ENCODE assay signal across 18 cellular contexts in genomic region chr6:118812972-118813371, GRCh38.
DNase-seq lines count a peak whose midpoint lies in the region; ATAC-seq and TF ChIP-seq lines count a peak whose summit lies in the region.
"Had no signal": no experiment of that assay in that cellular context is flagged by ENCODE, and none has a peak within 500 bp of the region (broad histone marks: within the 10 kb centered on the region; RNA-seq: fewer than 3 reads in every experiment).

No MANE protein-coding gene starts in this region.

- H3K27ac Mint-ChIP-seq in T-helper 17 cell, result peak overlapping the region; percentile 24
- H3K27ac Mint-ChIP-seq: activated T-helper 1 cell treated with anti-CD3 and anti-CD28 coated beads, Interleukin-12 subunit alpha, Interleukin-12 subunit beta, Interleukin-2, Interleukin-4 antibody, amounts not matched to agents 30 ng/mL and 10 ng/mL and 1 ng/mL, durations not matched to agents 14 hours and 24 hours and 36 hours had no signal

- peaks cover 33% of the 10 kb centered on the region for H3K4me1 Mint-ChIP-seq in T-helper 17 cell

- TF ChIP-seq CTCF in fibroblast of the aortic adventitia (IDR thresholded peaks at IDR 0.05; ENCODE audit: insufficient read depth, low read length), result no peak
- no peak for TF ChIP-seq CTCF in stomach (IDR thresholded peaks at IDR 0.05)

- H3K27me3 ChIP-seq in GM23248 (replicated peaks; ENCODE audit: insufficient read depth) (no peaks in the 10 kb centered on the region), stomach (no peaks in the 10 kb centered on the region), neuronal stem cell (ENCODE audit: control insufficient read depth in 3 of 3, insufficient read depth in 3 of 3, low read depth in 1 of 3, low read length in 3 of 3) (no peaks in the 10 kb centered on the region)
- H3K27me3 ChIP-seq: gastroesophageal sphincter, sigmoid colon had no signal

- no peaks in the 10 kb centered on the region for H3K27me3 Mint-ChIP-seq in T-helper 17 cell

- H4K20me1 ChIP-seq in GM23248 (ENCODE audit: insufficient read depth), result no peaks in the 10 kb centered on the region

- TF ChIP-seq EP300 in stomach (IDR thresholded peaks at IDR 0.05), result no peak

- peaks cover 17% of the 10 kb centered on the region for H3F3A ChIP-seq in GM23248 (ENCODE audit: insufficient read depth)

- in situ Hi-C loops in GM23248 (cut with MboI), result no loop called here

- H3K9me3 ChIP-seq in GM23248 (ENCODE audit: low read depth) (no peaks in the 10 kb centered on the region), T-helper 17 cell (ENCODE audit: control insufficient read depth, low read length, poor library complexity, severe bottlenecking) (no peaks in the 10 kb centered on the region), stomach (no peaks in the 10 kb centered on the region), neuronal stem cell (replicated peaks in 1 of 2; ENCODE audit: control insufficient read depth in 2 of 2, insufficient read depth in 1 of 2, low read depth in 1 of 2, low read length in 2 of 2) (peaks cover 0 to 15% of the 10 kb centered on the region in 2 donors)
- H3K9me3 ChIP-seq: gastroesophageal sphincter, left ventricle myocardium inferior, sigmoid colon, SK-N-SH had no signal

- H3K79me2 ChIP-seq in GM23248 (ENCODE audit: insufficient read depth), result no peaks in the 10 kb centered on the region

- peak; percentile 5 for DNase-seq in A172 (ENCODE audit: low spot score)
- peak; percentile 69 for DNase-seq in GM23248
- no peak for DNase-seq in T-helper 17 cell
- peak; percentile 29 for DNase-seq in fibroblast of the aortic adventitia (ENCODE audit: low read depth)
- no peak for DNase-seq in stomach
- DNase-seq in left colon, result no peak
- no peak for DNase-seq in neuronal stem cell (ENCODE audit: low spot score)
- DNase-seq in NAMALWA (ENCODE audit: low spot score), result no peak
- DNase-seq: activated CD4-positive, alpha-beta T cell treated with anti-CD3 and anti-CD28 coated beads, Interleukin-2, amount 50 U/mL, for 4 hours; amygdala; left ventricle myocardium inferior; NCI-H1105 treated with DMSO at 0.1 percent for 48 hours; NCI-H748 treated with DMSO at 0.1 percent for 48 hours; sigmoid colon; SK-N-SH had no signal

- H3K4me3 ChIP-seq in GM23248 (no peak overlapping the region), fibroblast of the aortic adventitia (ENCODE audit: low read depth, low read length) (no peak overlapping the region), stomach (no peak overlapping the region), neuronal stem cell (ENCODE audit: low read length in 2 of 2) (no peak overlapping the region)
- H3K4me3 ChIP-seq: gastroesophageal sphincter, left ventricle myocardium inferior, sigmoid colon had no signal

- H3K9ac ChIP-seq in GM23248 (no peak overlapping the region; the same call in 1 of the 2 replicates), neuronal stem cell (ENCODE audit: low read depth, low read length, poor library complexity) (no peak overlapping the region)
- H3K9ac ChIP-seq: SK-N-SH had no signal

- no peak for TF ChIP-seq POLR2A in stomach (IDR thresholded peaks at IDR 0.05)

- H3K4me1 ChIP-seq in GM23248 (ENCODE audit: insufficient read depth), result peaks cover 18% of the 10 kb centered on the region
- H3K4me1 ChIP-seq in stomach, result peaks cover 0 to 3% (median 0%) of the 10 kb centered on the region in 4 donors
- no peaks in the 10 kb centered on the region for H3K4me1 ChIP-seq in neuronal stem cell (ENCODE audit: control insufficient read depth in 2 of 2, insufficient read depth in 1 of 2, low read depth in 1 of 2, low read length in 2 of 2)
- H3K4me1 ChIP-seq: gastroesophageal sphincter, left ventricle myocardium inferior, sigmoid colon had no signal

- H3K4me2 ChIP-seq in GM23248 (ENCODE audit: unreplicated experiment) (no peak overlapping the region), neuronal stem cell (ENCODE audit: insufficient read depth, low read length, poor library complexity, severe bottlenecking) (no peak overlapping the region)
- H3K4me2 ChIP-seq: SK-N-SH had no signal

- intact Hi-C loops in stomach (cut with DNase I; ENCODE audit: low total_unique reads) (no loop called here), left colon (cut with DNase I, micrococcal nuclease) (no loop called here)

- no peaks in the 10 kb centered on the region for H3K9me2 ChIP-seq in GM23248 (ENCODE audit: insufficient read depth)
- H3K9me2 ChIP-seq: SK-N-SH had no signal

- H2BK120ac ChIP-seq in neuronal stem cell (ENCODE audit: low read depth, low read length), result no peak overlapping the region

- H3K79me1 ChIP-seq in neuronal stem cell (ENCODE audit: low read depth, low read length), result no peaks in the 10 kb centered on the region

- peaks cover 3% of the 10 kb centered on the region for H3K36me3 Mint-ChIP-seq in T-helper 17 cell (ENCODE audit: low read depth)

- H2BK12ac ChIP-seq in neuronal stem cell (ENCODE audit: low read length), result no peak overlapping the region

- ATAC-seq in T-helper 17 cell (no peak), left colon (no peak)
- ATAC-seq: gastroesophageal sphincter, Panc1 had no signal

- H3K23ac ChIP-seq in neuronal stem cell (ENCODE audit: low read depth, low read length, poor library complexity), result no peak overlapping the region

- no peak overlapping the region for H3K4ac ChIP-seq in neuronal stem cell (ENCODE audit: low read length)

- no peak overlapping the region for H2BK5ac ChIP-seq in neuronal stem cell (ENCODE audit: low read length)

- H2AFZ ChIP-seq in GM23248, result no peak overlapping the region
- H2AFZ ChIP-seq in neuronal stem cell (ENCODE audit: low read length), result no peak overlapping the region

- no peak overlapping the region for H2AK5ac ChIP-seq in neuronal stem cell (ENCODE audit: low read depth, low read length)

- no peak overlapping the region for H2BK15ac ChIP-seq in neuronal stem cell (ENCODE audit: low read length)

- no peak overlapping the region for H3K14ac ChIP-seq in neuronal stem cell (ENCODE audit: low read length)

- no peak overlapping the region for H4K8ac ChIP-seq in neuronal stem cell (ENCODE audit: low read depth, low read length)

- WGBS in GM23248 (ENCODE audit: low coverage in 1 of 2, low lambda C conversion rate in 2 of 2, missing lambda C conversion rate in 2 of 2), 2 experiments, result 89 to 96% methylated on average over 1 of the region's 1 CpG
- 86 to 96% (median 90%) methylated on average over 1 of the region's 1 CpG for WGBS in stomach, 5 donors
- no CpG with 5 or more reads among the region's 1 CpG for WGBS in neuronal stem cell (ENCODE audit: extremely low coverage in 2 of 2, insufficient read length in 2 of 2, insufficient replicate concordance in 1 of 2), 2 donors

- H4K91ac ChIP-seq in neuronal stem cell (ENCODE audit: low read depth, low read length, poor library complexity), result no peak overlapping the region

- H3K27ac ChIP-seq in GM23248, result peak overlapping the region; percentile 61
- no peak overlapping the region for H3K27ac ChIP-seq in stomach
- H3K27ac ChIP-seq in neuronal stem cell (replicated peaks; ENCODE audit: low read length), result no peak overlapping the region
- H3K27ac ChIP-seq: gastroesophageal sphincter, left ventricle myocardium inferior, sigmoid colon had no signal

- H3K36me3 ChIP-seq in GM23248 (ENCODE audit: low read depth), result no peaks in the 10 kb centered on the region
- peaks cover 0 to 34% (median 20%) of the 10 kb centered on the region in 4 donors for H3K36me3 ChIP-seq in stomach
- peaks cover 0 to 37% of the 10 kb centered on the region in 2 donors for H3K36me3 ChIP-seq in neuronal stem cell (replicated peaks in 1 of 2; ENCODE audit: control insufficient read depth in 2 of 2, insufficient read depth in 2 of 2, low read length in 2 of 2)

- H3K18ac ChIP-seq in neuronal stem cell (ENCODE audit: low read length), result no peak overlapping the region

- no peak overlapping the region for H3K4me3 Mint-ChIP-seq in T-helper 17 cell
- H3K4me3 Mint-ChIP-seq: activated T-helper 1 cell treated with anti-CD3 and anti-CD28 coated beads, Interleukin-12 subunit alpha, Interleukin-12 subunit beta, Interleukin-2, Interleukin-4 antibody, amounts not matched to agents 30 ng/mL and 10 ng/mL and 1 ng/mL, durations not matched to agents 14 hours and 24 hours and 36 hours had no signal

Comparison
In these comparisons a context has a peak if more than half of its experiments do, and no peak if none do; other contexts are left out.
1. DNase-seq: peak in A172 (single experiment), GM23248 (single experiment) and fibroblast of the aortic adventitia (single experiment); none in T-helper 17 cell (0 of 3), stomach (single experiment), left colon (0 of 2), neuronal stem cell (single experiment) and NAMALWA (single experiment).